Comparison of ENCODE assay signal across 21 cellular contexts in genomic region chr11:130592056-130592455, GRCh38.
DNase-seq lines count a peak whose midpoint lies in the region; ATAC-seq and TF ChIP-seq lines count a peak whose summit lies in the region.
"Had no signal": no experiment of that assay in that cellular context is flagged by ENCODE, and none has a peak within 500 bp of the region (broad histone marks: within the 10 kb centered on the region; RNA-seq: fewer than 3 reads in every experiment).

No MANE protein-coding gene starts in this region.

- DNase-seq in ELR (ENCODE audit: low read depth) (peak; percentile 18), SK-MEL-5 (ENCODE audit: low read depth, low spot score) (peak; percentile 17), fibroblast of lung (ENCODE audit: low read depth in 2 of 2) (peak; percentile 32 to 62), sciatic nerve (ENCODE audit: low spot score) (no peak), NCI-H1930 (lab: John Stamatoyannopoulos, UW) (no peak), GM13977 (ENCODE audit: low spot score) (no peak), testis (no peak)
- DNase-seq: activated CD4-positive, alpha-beta T cell treated with anti-CD3 and anti-CD28 coated beads, Interleukin-2, amount 50 U/mL, for 4 hours; activated naive CD4-positive, alpha-beta T cell; activated T-cell treated with anti-CD3 and anti-CD28 coated beads for 4 hours; anterior cingulate cortex; NCI-H2107; NCI-H524 treated with DMSO at 0.1 percent for 48 hours; right cardiac atrium; SHP77 treated with DMSO at 0.1 percent for 48 hours; T-helper 17 cell; WERI-Rb-1 had no signal

- H3K27me3 ChIP-seq in fibroblast of lung (ENCODE audit: control insufficient read depth, insufficient read depth, low read length) (no peaks in the 10 kb centered on the region), testis (no peaks in the 10 kb centered on the region)
- H3K27me3 ChIP-seq: BLaER1, neutrophil had no signal

- 33 to 56% methylated on average over 2 of the region's 2 CpGs for WGBS in testis, 2 donors

- H3K9me3 ChIP-seq in fibroblast of lung (ENCODE audit: control insufficient read depth, insufficient read depth, low read depth, low read length) (no peaks in the 10 kb centered on the region), testis (no peaks in the 10 kb centered on the region)
- H3K9me3 ChIP-seq: BLaER1, neutrophil had no signal

- H3K4me2 ChIP-seq in fibroblast of lung (ENCODE audit: extremely low read depth, insufficient read depth, low read length) = no peak overlapping the region
- H3K4me2 ChIP-seq: BLaER1 had no signal

- H3K79me2 ChIP-seq in fibroblast of lung (ENCODE audit: control insufficient read depth, insufficient read depth, low read length) = no peaks in the 10 kb centered on the region

- H3K4me3 ChIP-seq in fibroblast of lung (replicated peaks in 1 of 4; ENCODE audit: control extremely low read depth in 1 of 4, insufficient read depth in 1 of 4, low read depth in 3 of 4, low read length in 4 of 4) = no peak overlapping the region
- H3K4me3 ChIP-seq in testis = no peak overlapping the region
- H3K4me3 ChIP-seq: BLaER1, coronary artery had no signal

- peak; percentile 39 for ATAC-seq in sciatic nerve
- ATAC-seq: right cardiac atrium; stimulated activated effector memory CD8-positive, alpha-beta T cell treated with anti-CD3 and anti-CD28 coated beads, Interleukin-12 subunit alpha, Interleukin-12 subunit beta, amount 100 ng/mL, for 72 hours; T-helper 17 cell had no signal

- no peaks in the 10 kb centered on the region for H3K4me1 ChIP-seq in fibroblast of lung (ENCODE audit: control insufficient read depth, extremely low read depth, insufficient read depth, low read length)
- H3K4me1 ChIP-seq in testis = no peaks in the 10 kb centered on the region
- H3K4me1 ChIP-seq: BLaER1 had no signal

- H3K27ac ChIP-seq in fibroblast of lung (ENCODE audit: insufficient read depth, low read length) = no peak overlapping the region
- no peak overlapping the region for H3K27ac ChIP-seq in testis
- H3K27ac ChIP-seq: BLaER1, coronary artery, neutrophil, WERI-Rb-1 had no signal

- in situ Hi-C loops in SK-MEL-5 (cut with HindIII; ENCODE audit: low pct_unique_long_range_greater_than_20kb, low sequenced_read_pairs) = no loop called here
- in situ Hi-C loops in GM13977 (cut with MboI; ENCODE audit: low pct_unique_long_range_greater_than_20kb, low sequenced_read_pairs, unreplicated experiment) = no loop called here

- no peak overlapping the region for H3K9ac ChIP-seq in fibroblast of lung (ENCODE audit: insufficient read depth, low read length)
- H3K9ac ChIP-seq: BLaER1 had no signal

- no peaks in the 10 kb centered on the region for H3K36me3 ChIP-seq in fibroblast of lung (ENCODE audit: control insufficient read depth, insufficient read depth, low read length)
- H3K36me3 ChIP-seq in testis (ENCODE audit: low read depth, missing control alignments) = no peaks in the 10 kb centered on the region
- H3K36me3 ChIP-seq: BLaER1, neutrophil, WERI-Rb-1 had no signal

- H2AFZ ChIP-seq in fibroblast of lung (ENCODE audit: low read length) = no peak overlapping the region

- no peak for TF ChIP-seq CTCF in fibroblast of lung (conservative IDR thresholded peaks at IDR 0.05 in 1 of 2, IDR thresholded peaks at IDR 0.05 in 1 of 2; ENCODE audit: low read depth in 1 of 2, low read length in 2 of 2)
- TF ChIP-seq CTCF in GM13977 (IDR thresholded peaks at IDR 0.05; ENCODE audit: extremely low read depth, insufficient read depth, missing control alignments) = no peak
- TF ChIP-seq CTCF in testis (IDR thresholded peaks at IDR 0.05) = no peak

- no peaks in the 10 kb centered on the region for H4K20me1 ChIP-seq in fibroblast of lung (ENCODE audit: control insufficient read depth, extremely low read depth, insufficient read depth, low read length)
- H4K20me1 ChIP-seq: BLaER1 had no signal

- intact Hi-C loops in sciatic nerve (cut with DNase I) (no loop called here), testis (cut with DNase I; ENCODE audit: low total_unique reads) (no loop called here)

- no peak for TF ChIP-seq POLR2A in testis (IDR thresholded peaks at IDR 0.05)

Comparison
In these comparisons a context has a peak if more than half of its experiments do, and no peak if none do; other contexts are left out.
1. DNase-seq: peak in ELR (single experiment), SK-MEL-5 (single experiment) and fibroblast of lung (2 of 2); none in sciatic nerve (single experiment), NCI-H1930 (0 of 2), GM13977 (single experiment) and testis (single experiment).